Comparison of ENCODE assay signal across 13 cellular contexts in genomic region chr11:120343429-120343828, GRCh38. TPM values are rescaled to one million over a fixed set of nuclear protein-coding genes. Genes with fewer than 3 reads are reported as not detected.
DNase-seq lines count a peak whose midpoint lies in the region; ATAC-seq, FAIRE-seq and TF ChIP-seq lines count a peak whose summit lies in the region.
"Had no signal": no experiment of that assay in that cellular context is flagged by ENCODE, and none has a peak within 500 bp of the region (broad histone marks: within the 10 kb centered on the region; RNA-seq: fewer than 3 reads in every experiment).

No MANE protein-coding gene starts in this region.

- no peak for TF ChIP-seq POLR2A in H54 (IDR thresholded peaks at IDR 0.05; ENCODE audit: low read depth, low read length)

- H3K4me1 Mint-ChIP-seq in activated CD4-positive, alpha-beta T cell treated with anti-CD3 and anti-CD28 coated beads for 36 hours, result peaks cover 42% of the 10 kb centered on the region
- peaks cover 30% of the 10 kb centered on the region for H3K4me1 Mint-ChIP-seq in activated CD4-positive, alpha-beta T cell treated with anti-CD3 and anti-CD28 coated beads, Interleukin-2, amount 10 ng/mL, durations not matched to agents 24 days and 14 days
- H3K4me1 Mint-ChIP-seq in T-helper 17 cell (peaks cover 36% of the 10 kb centered on the region), glutamatergic neuron (ENCODE audit: low read depth, unreplicated experiment) (peaks cover 26% of the 10 kb centered on the region)

- H3K4me3 Mint-ChIP-seq in activated CD4-positive, alpha-beta T cell treated with anti-CD3 and anti-CD28 coated beads for 36 hours, result no peak overlapping the region
- H3K4me3 Mint-ChIP-seq in activated CD4-positive, alpha-beta T cell treated with anti-CD3 and anti-CD28 coated beads, Interleukin-2, amount 10 ng/mL, durations not matched to agents 24 days and 14 days, result no peak overlapping the region
- H3K4me3 Mint-ChIP-seq in T-helper 17 cell (peak overlapping the region; percentile 36), glutamatergic neuron (ENCODE audit: unreplicated experiment) (no peak overlapping the region)

- H3K4me1 ChIP-seq in smooth muscle cell (ENCODE audit: low read depth), result peaks cover 46% of the 10 kb centered on the region

- FAIRE-seq in H54 (lab: Jason Lieb, UNC), result no peak

- H3K9me3 Mint-ChIP-seq in activated CD4-positive, alpha-beta T cell treated with anti-CD3 and anti-CD28 coated beads for 36 hours (ENCODE audit: low read depth), result no peaks in the 10 kb centered on the region
- peaks cover 6% of the 10 kb centered on the region for H3K9me3 Mint-ChIP-seq in activated CD4-positive, alpha-beta T cell treated with anti-CD3 and anti-CD28 coated beads, Interleukin-2, amount 10 ng/mL, durations not matched to agents 24 days and 14 days
- peaks cover 2% of the 10 kb centered on the region for H3K9me3 Mint-ChIP-seq in glutamatergic neuron (ENCODE audit: unreplicated experiment)

- H3K27me3 Mint-ChIP-seq in activated CD4-positive, alpha-beta T cell treated with anti-CD3 and anti-CD28 coated beads for 36 hours, result peaks cover 51% of the 10 kb centered on the region
- peaks cover 62% of the 10 kb centered on the region for H3K27me3 Mint-ChIP-seq in activated CD4-positive, alpha-beta T cell treated with anti-CD3 and anti-CD28 coated beads, Interleukin-2, amount 10 ng/mL, durations not matched to agents 24 days and 14 days
- H3K27me3 Mint-ChIP-seq in T-helper 17 cell (peaks cover 53% of the 10 kb centered on the region), glutamatergic neuron (ENCODE audit: unreplicated experiment) (peaks cover 2% of the 10 kb centered on the region)

- peaks cover 14% of the 10 kb centered on the region for H3F3A ChIP-seq in smooth muscle cell (ENCODE audit: low read depth)

- H3K9me3 ChIP-seq in T-helper 17 cell (ENCODE audit: control insufficient read depth, low read length, poor library complexity, severe bottlenecking) (peaks cover 6% of the 10 kb centered on the region), smooth muscle cell (replicated peaks; ENCODE audit: low read depth) (no peaks in the 10 kb centered on the region)
- H3K9me3 ChIP-seq: esophagus muscularis mucosa had no signal

- peak; percentile 52 for ATAC-seq in activated CD4-positive, alpha-beta T cell treated with anti-CD3 and anti-CD28 coated beads for 36 hours
- peak; percentile 51 for ATAC-seq in HG02884 (IDR thresholded peaks at IDR 0.05; ENCODE audit: unreplicated experiment)
- ATAC-seq in T-helper 17 cell, result no peak

- H3K79me2 ChIP-seq in smooth muscle cell (ENCODE audit: low read depth), result peaks cover 100% of the 10 kb centered on the region

- no peak overlapping the region for H2AFZ ChIP-seq in smooth muscle cell (ENCODE audit: low read depth)

- CTCF ChIA-PET in activated CD4-positive, alpha-beta T cell treated with anti-CD3 and anti-CD28 coated beads for 36 hours (lab: Charles Lee), result interaction anchor here (1.3 kb wide), 1 partner anchor 8 kb away, joined by 4 read pairs; no protein-coding TSS in a partner anchor

- peak overlapping the region; percentile 66 for H3K4me2 ChIP-seq in smooth muscle cell

- peak; percentile 19 for DNase-seq in activated CD4-positive, alpha-beta T cell treated with anti-CD3 and anti-CD28 coated beads for 36 hours
- no peak for DNase-seq in activated CD4-positive, alpha-beta T cell treated with anti-CD3 and anti-CD28 coated beads, Interleukin-2, amount 10 ng/mL, durations not matched to agents 24 days and 14 days
- no peak for DNase-seq in T-helper 17 cell
- no peak for DNase-seq in smooth muscle cell (lab: John Stamatoyannopoulos, UW; ENCODE audit: unreplicated experiment)
- DNase-seq in glutamatergic neuron, result no peak
- no peak for DNase-seq in effector CD4-positive, alpha-beta T cell
- DNase-seq in H54 (ENCODE audit: insufficient read length, low spot score), result no peak
- DNase-seq: amniotic stem cell, NCI-H446 had no signal

- TF ChIP-seq CTCF in smooth muscle cell (IDR thresholded peaks at IDR 0.05; ENCODE audit: borderline replicate concordance, insufficient read depth, poor library complexity, severe bottlenecking) (no peak), glutamatergic neuron (IDR thresholded peaks at IDR 0.05; ENCODE audit: partially characterized antibody, unreplicated experiment) (no peak)

- WGBS in smooth muscle cell (ENCODE audit: low lambda C conversion rate), result 94% methylated on average over 2 of the region's 2 CpGs

- peaks cover 3% of the 10 kb centered on the region for H3K36me3 Mint-ChIP-seq in activated CD4-positive, alpha-beta T cell treated with anti-CD3 and anti-CD28 coated beads for 36 hours (ENCODE audit: low read depth)
- peaks cover 3% of the 10 kb centered on the region for H3K36me3 Mint-ChIP-seq in activated CD4-positive, alpha-beta T cell treated with anti-CD3 and anti-CD28 coated beads, Interleukin-2, amount 10 ng/mL, durations not matched to agents 24 days and 14 days (ENCODE audit: low read depth)
- H3K36me3 Mint-ChIP-seq in T-helper 17 cell (ENCODE audit: low read depth), result no peaks in the 10 kb centered on the region
- H3K36me3 Mint-ChIP-seq in glutamatergic neuron (ENCODE audit: unreplicated experiment), result no peaks in the 10 kb centered on the region

- POLR2A ChIA-PET in activated CD4-positive, alpha-beta T cell treated with anti-CD3 and anti-CD28 coated beads for 36 hours (lab: Charles Lee), result no interaction called here

- no peaks in the 10 kb centered on the region for H3K27me3 ChIP-seq in smooth muscle cell (ENCODE audit: low read depth)
- H3K27me3 ChIP-seq: esophagus muscularis mucosa had no signal

- intact Hi-C loops in activated CD4-positive, alpha-beta T cell treated with anti-CD3 and anti-CD28 coated beads for 36 hours (cut with DNase I, micrococcal nuclease), result no loop called here
- intact Hi-C loops in activated CD4-positive, alpha-beta T cell treated with anti-CD3 and anti-CD28 coated beads, Interleukin-2, amount 10 ng/mL, durations not matched to agents 24 days and 14 days (cut with micrococcal nuclease), result loop anchor here (5.0 kb wide), 1 partner anchor 96 kb away; no protein-coding TSS in a partner anchor

- H3K4me3 ChIP-seq in smooth muscle cell, result no peak overlapping the region
- H3K4me3 ChIP-seq: esophagus muscularis mucosa had no signal

- H3K27ac Mint-ChIP-seq in activated CD4-positive, alpha-beta T cell treated with anti-CD3 and anti-CD28 coated beads for 36 hours, result no peak overlapping the region
- no peak overlapping the region for H3K27ac Mint-ChIP-seq in activated CD4-positive, alpha-beta T cell treated with anti-CD3 and anti-CD28 coated beads, Interleukin-2, amount 10 ng/mL, durations not matched to agents 24 days and 14 days
- peak overlapping the region; percentile 82 for H3K27ac Mint-ChIP-seq in T-helper 17 cell
- H3K27ac Mint-ChIP-seq in glutamatergic neuron (ENCODE audit: unreplicated experiment), result no peak overlapping the region

- H3K9ac ChIP-seq in smooth muscle cell (ENCODE audit: low read depth), result no peak overlapping the region

- H3K36me3 ChIP-seq in smooth muscle cell (ENCODE audit: low read depth), result no peaks in the 10 kb centered on the region
- H3K36me3 ChIP-seq: esophagus muscularis mucosa had no signal

- H4K20me1 ChIP-seq in smooth muscle cell (ENCODE audit: low read depth), result peaks cover 100% of the 10 kb centered on the region

- peak overlapping the region; percentile 17 for H3K27ac ChIP-seq in smooth muscle cell (ENCODE audit: low read depth)
- H3K27ac ChIP-seq: esophagus muscularis mucosa, HL-60 had no signal

RNA-seq across cellular contexts. Expression of gene ARHGEF12, which starts 7.2 kb away (rescaled TPM):
- 10 to 100 TPM; 14.3 to 14.5 TPM for total RNA-seq in activated CD4-positive, alpha-beta T cell treated with anti-CD3 and anti-CD28 coated beads for 36 hours
- total RNA-seq in activated CD4-positive, alpha-beta T cell treated with anti-CD3 and anti-CD28 coated beads, Interleukin-2, amount 10 ng/mL, durations not matched to agents 24 days and 14 days, result 20.0 and 20.3 TPM in 2 replicates
- total RNA-seq in T-helper 17 cell (10 to 100 TPM; 12.9 to 31.3 TPM), smooth muscle cell (89.4 and 108 TPM in 2 replicates), glutamatergic neuron (ENCODE audit: unreplicated experiment) (40.8 TPM)
- 24.6 and 29.2 TPM in 2 replicates for polyA plus RNA-seq in smooth muscle cell

RNA-seq across cellular contexts. Expression of gene TLCD5, which starts 18.3 kb away (rescaled TPM):
- total RNA-seq in activated CD4-positive, alpha-beta T cell treated with anti-CD3 and anti-CD28 coated beads for 36 hours, result 1 to 10 TPM in 1 of 2 experiments, under 1 TPM in 1; 0.80 to 1.7 TPM
- 0.76 and 1.2 TPM in 2 replicates for total RNA-seq in activated CD4-positive, alpha-beta T cell treated with anti-CD3 and anti-CD28 coated beads, Interleukin-2, amount 10 ng/mL, durations not matched to agents 24 days and 14 days
- total RNA-seq in T-helper 17 cell, result under 1 TPM; 0.10 to 0.32 TPM
- 3.9 and 6.0 TPM in 2 replicates for total RNA-seq in smooth muscle cell
- 5.1 and 6.6 TPM in 2 replicates for polyA plus RNA-seq in smooth muscle cell
- total RNA-seq in glutamatergic neuron (ENCODE audit: unreplicated experiment), result 15.8 TPM
- total RNA-seq: mononuclear cell had no signal
